In the genomic region with DNA sequence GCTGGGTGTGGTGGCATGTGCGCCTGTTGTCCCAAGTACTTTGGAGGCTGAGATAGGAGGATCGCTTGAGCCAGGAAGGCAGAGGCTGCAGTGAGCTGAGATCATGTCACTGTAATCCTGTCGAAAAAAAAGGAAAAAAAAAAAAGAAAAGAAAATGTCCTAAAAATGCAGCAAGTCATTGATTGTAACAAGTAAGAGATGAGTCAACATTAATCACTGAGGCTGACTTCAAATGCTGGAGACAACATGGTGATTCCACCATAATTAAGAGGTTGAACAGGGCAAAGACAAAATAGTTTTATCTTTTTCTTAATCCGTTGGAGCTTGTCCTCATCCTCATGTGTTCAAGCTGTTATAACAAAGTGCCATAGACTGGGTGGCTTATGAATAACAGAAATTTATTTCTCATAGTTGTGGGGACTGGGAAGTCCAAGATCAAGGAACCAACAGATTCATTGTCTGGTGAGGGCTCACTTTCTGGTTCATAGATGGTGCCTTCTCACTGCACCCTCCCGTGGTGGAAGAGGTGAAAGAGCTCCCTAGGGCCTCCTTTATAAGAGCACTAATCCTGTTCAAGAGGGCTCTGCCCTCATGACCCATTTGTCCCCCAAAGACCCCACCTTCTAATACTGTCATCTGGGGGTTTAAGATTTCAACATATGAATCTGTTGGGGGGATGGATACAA, we compare ENCODE assay signal across 19 cellular contexts.
DNase-seq lines count a peak whose midpoint lies in the region; ATAC-seq, FAIRE-seq and TF ChIP-seq lines count a peak whose summit lies in the region.
"Had no signal": no experiment of that assay in that cellular context is flagged by ENCODE, and none has a peak within 500 bp of the region (broad histone marks: within the 10 kb centered on the region; RNA-seq: fewer than 3 reads in every experiment).

No MANE protein-coding gene starts in this region.

- WGBS in HepG2 (ENCODE audit: low lambda C conversion rate) = 55% methylated on average over 5 of the region's 5 CpGs
- 79% methylated on average over 2 of the region's 5 CpGs for WGBS in right lobe of liver (ENCODE audit: insufficient coverage, low coverage, low lambda C conversion rate, missing lambda C conversion rate)
- 93% methylated on average over 5 of the region's 5 CpGs for WGBS in esophagus muscularis mucosa

- TF ChIP-seq EP300 in HepG2 (IDR thresholded peaks at IDR 0.05; ENCODE audit: low read depth in 2 of 2, low read length in 2 of 2) (no peak), HepG2 (CRISPR knock-in tag; IDR thresholded peaks at IDR 0.05; ENCODE audit: borderline replicate concordance) (no peak), esophagus muscularis mucosa (IDR thresholded peaks at IDR 0.05) (no peak)

- no peaks in the 10 kb centered on the region for H3K4me1 Mint-ChIP-seq in activated CD4-positive, alpha-beta memory T cell treated with anti-CD3 and anti-CD28 coated beads for 36 hours (ENCODE audit: low read depth)

- CTCF ChIA-PET in HepG2 (lab: Yijun Ruan, JAX; ENCODE audit: low intra/inter-chr PET ratio, low total read pairs) = interaction anchor here (0.7 kb wide), 1 partner anchor 114 kb away, joined by 3 read pairs; no protein-coding TSS in a partner anchor
- CTCF ChIA-PET in OCI-LY7 (lab: Charles Lee; ENCODE audit: unreplicated experiment) = no interaction called here
- CTCF ChIA-PET in activated CD4-positive, alpha-beta memory T cell treated with anti-CD3 and anti-CD28 coated beads for 36 hours (lab: Charles Lee) = interaction anchor here (0.9 to 1.6 kb wide), 2 partner anchors 11 to 270 kb away, joined by 3 to 4 read pairs; no protein-coding TSS in a partner anchor

- intact Hi-C loops in HepG2 (cut with micrococcal nuclease; ENCODE audit: unreplicated experiment) (no loop called here), right lobe of liver (cut with DNase I) (no loop called here), OCI-LY7 (cut with micrococcal nuclease; ENCODE audit: unreplicated experiment) (no loop called here), esophagus muscularis mucosa (cut with DNase I) (no loop called here)
- intact Hi-C loops in activated CD4-positive, alpha-beta memory T cell treated with anti-CD3 and anti-CD28 coated beads for 36 hours (cut with micrococcal nuclease) = no loop called here

- H3K27me3 ChIP-seq in HepG2 (ENCODE audit: control insufficient read depth in 1 of 2, insufficient read depth in 2 of 2, low read length in 2 of 2) (peaks cover 1 to 5% of the 10 kb centered on the region in 2 experiments; a peak in 1 of 5 replicates), right lobe of liver (no peaks in the 10 kb centered on the region), esophagus muscularis mucosa (no peaks in the 10 kb centered on the region), right atrium auricular region (no peaks in the 10 kb centered on the region)
- H3K27me3 ChIP-seq: vagina had no signal

- peak; percentile 55; the same call in 2 of the 3 replicates for ATAC-seq in HepG2
- ATAC-seq in right lobe of liver = no peak

- H2AFZ ChIP-seq in HepG2 (ENCODE audit: low read length) = no peak overlapping the region
- H2AFZ ChIP-seq in OCI-LY7 (ENCODE audit: low read length) = no peak overlapping the region

- BruUV-seq in HepG2 (replicated peaks; lab: Mats Ljungman, UMichigan) = no TSS peak
- BruUV-seq in OCI-LY7 (replicated peaks; lab: Mats Ljungman, UMichigan) = no TSS peak

- H3K4me3 Mint-ChIP-seq in activated CD4-positive, alpha-beta memory T cell treated with anti-CD3 and anti-CD28 coated beads for 36 hours = no peak overlapping the region

- no peak overlapping the region for H3K9ac ChIP-seq in HepG2 (ENCODE audit: insufficient read depth, low read depth, low read length)

- H3K9me3 ChIP-seq in HepG2 (ENCODE audit: low read length) (no peaks in the 10 kb centered on the region), right lobe of liver (no peaks in the 10 kb centered on the region), OCI-LY7 (ENCODE audit: low read length) (no peaks in the 10 kb centered on the region), esophagus muscularis mucosa (no peaks in the 10 kb centered on the region), right atrium auricular region (no peaks in the 10 kb centered on the region)
- H3K9me3 ChIP-seq: vagina had no signal

- H4K20me1 ChIP-seq in HepG2 (ENCODE audit: insufficient read depth, low read length) = no peaks in the 10 kb centered on the region
- no peaks in the 10 kb centered on the region for H4K20me1 ChIP-seq in OCI-LY7 (ENCODE audit: insufficient read depth, low read length)

- no peaks in the 10 kb centered on the region for H3K36me3 Mint-ChIP-seq in activated CD4-positive, alpha-beta memory T cell treated with anti-CD3 and anti-CD28 coated beads for 36 hours

- peak; percentile 21; the same call in 1 of the 2 replicates for TF ChIP-seq CTCF in HepG2 (CRISPR knock-in tag; IDR thresholded peaks at IDR 0.05)
- TF ChIP-seq CTCF in right lobe of liver (IDR thresholded peaks at IDR 0.05) = no peak
- peak; percentile 25; the same call in 1 of the 2 replicates for TF ChIP-seq CTCF in OCI-LY7 (conservative IDR thresholded peaks at IDR 0.05; ENCODE audit: low read length)
- TF ChIP-seq CTCF in esophagus muscularis mucosa (IDR thresholded peaks at IDR 0.05) = no peak
- TF ChIP-seq CTCF in right atrium auricular region (IDR thresholded peaks at IDR 0.05) = no peak

- FAIRE-seq in HepG2 (lab: Jason Lieb, UNC) = no peak

- H3K79me2 ChIP-seq in HepG2 (ENCODE audit: insufficient read depth, low read length) (no peaks in the 10 kb centered on the region), OCI-LY7 (ENCODE audit: insufficient read depth, low read depth, low read length) (no peaks in the 10 kb centered on the region)

- no peak overlapping the region for H3K4me2 ChIP-seq in HepG2 (ENCODE audit: low read depth, low read length)
- H3K4me2 ChIP-seq in OCI-LY7 (ENCODE audit: low read length) = no peak overlapping the region

- in situ Hi-C loops in HepG2 (cut with HindIII; ENCODE audit: extremely low pct_ligation_motif_present, low pct_unique_long_range_greater_than_20kb) = no loop called here

- H3K4me1 ChIP-seq in HepG2 (ENCODE audit: insufficient read depth, low read length) = no peaks in the 10 kb centered on the region
- H3K4me1 ChIP-seq in right lobe of liver = no peaks in the 10 kb centered on the region
- no peaks in the 10 kb centered on the region for H3K4me1 ChIP-seq in OCI-LY7 (ENCODE audit: insufficient read depth, low read length, poor library complexity, severe bottlenecking)
- H3K4me1 ChIP-seq in esophagus muscularis mucosa = no peaks in the 10 kb centered on the region
- no peaks in the 10 kb centered on the region for H3K4me1 ChIP-seq in right atrium auricular region
- H3K4me1 ChIP-seq: vagina had no signal

- no peak overlapping the region for H3K27ac ChIP-seq in HepG2 (ENCODE audit: extremely low read length, insufficient read depth, low read length)
- no peak overlapping the region for H3K27ac ChIP-seq in right lobe of liver
- H3K27ac ChIP-seq in OCI-LY7 (ENCODE audit: low read depth, low read length, poor library complexity, severe bottlenecking) = no peak overlapping the region
- no peak overlapping the region for H3K27ac ChIP-seq in esophagus muscularis mucosa (replicated peaks in 1 of 4)
- H3K27ac ChIP-seq in right atrium auricular region = no peak overlapping the region
- H3K27ac ChIP-seq: vagina had no signal

- H3K27ac Mint-ChIP-seq in activated CD4-positive, alpha-beta memory T cell treated with anti-CD3 and anti-CD28 coated beads for 36 hours = no peak overlapping the region

- H3K36me3 ChIP-seq in HepG2 (replicated peaks in 1 of 2; ENCODE audit: control insufficient read depth in 1 of 2, insufficient read depth in 2 of 2, low read length in 2 of 2) (no peaks in the 10 kb centered on the region), right lobe of liver (no peaks in the 10 kb centered on the region), OCI-LY7 (ENCODE audit: insufficient read depth, low read length) (no peaks in the 10 kb centered on the region), esophagus muscularis mucosa (no peaks in the 10 kb centered on the region), right atrium auricular region (no peaks in the 10 kb centered on the region)
- H3K36me3 ChIP-seq: vagina had no signal

- no peak for TF ChIP-seq POLR2A in HepG2 (IDR thresholded peaks at IDR 0.05; ENCODE audit: insufficient read depth in 1 of 2, low read depth in 2 of 2, low read length in 2 of 2)
- TF ChIP-seq POLR2A in right lobe of liver (IDR thresholded peaks at IDR 0.05) = no peak
- no peak for TF ChIP-seq POLR2A in esophagus muscularis mucosa (IDR thresholded peaks at IDR 0.05; ENCODE audit: low read depth)

- POLR2A ChIA-PET in HepG2 (lab: Yijun Ruan, JAX) (no interaction called here), OCI-LY7 (lab: Charles Lee) (interaction anchor here (1.0 kb wide), 3 partner anchors 10 to 23 kb away, joined by 3 to 4 read pairs (median 3); no protein-coding TSS in a partner anchor)
- POLR2A ChIA-PET in activated CD4-positive, alpha-beta memory T cell treated with anti-CD3 and anti-CD28 coated beads for 36 hours (lab: Charles Lee) = no interaction called here

- DNase-seq in HepG2 (ENCODE audit: low spot score) (peak; percentile 10), right lobe of liver (no peak), OCI-LY7 (ENCODE audit: low spot score) (no peak), esophagus muscularis mucosa (ENCODE audit: extremely low spot score) (peak; percentile 12), retina (no peak), right atrium auricular region (ENCODE audit: low spot score) (no peak), iPS-NIHi7 (ENCODE audit: extremely low spot score) (no peak)
- DNase-seq in activated CD4-positive, alpha-beta memory T cell treated with anti-CD3 and anti-CD28 coated beads for 36 hours = no peak
- DNase-seq: activated CD4-positive, alpha-beta T cell treated with anti-CD3 and anti-CD28 coated beads, Interleukin-2, amount 50 U/mL, for 4 hours; amygdala; dermis blood vessel endothelial cell; Kasumi-1; naive B cell; NCI-H2107; NCI-H748 treated with DMSO at 0.1 percent for 48 hours; Right ventricle myocardium superior; stimulated activated CD4-positive, alpha-beta T cell treated with anti-CD3 and anti-CD28 coated beads, Interleukin-2, amount 100 ng/mL, for 48 hours; T-helper 9 cell had no signal

- TF ChIP-seq RAD21 in HepG2 (CRISPR knock-in tag; IDR thresholded peaks at IDR 0.05) = no peak

- no peaks in the 10 kb centered on the region for H3K9me3 Mint-ChIP-seq in activated CD4-positive, alpha-beta memory T cell treated with anti-CD3 and anti-CD28 coated beads for 36 hours

- no peaks in the 10 kb centered on the region for H3K27me3 Mint-ChIP-seq in activated CD4-positive, alpha-beta memory T cell treated with anti-CD3 and anti-CD28 coated beads for 36 hours
- H3K27me3 Mint-ChIP-seq: naive B cell had no signal

- H3K4me3 ChIP-seq in HepG2 (replicated peaks in 1 of 3; ENCODE audit: insufficient read depth in 1 of 3, low read depth in 2 of 3, low read length in 3 of 3) (no peak overlapping the region), right lobe of liver (no peak overlapping the region), OCI-LY7 (ENCODE audit: low read depth, low read length, poor library complexity, severe bottlenecking) (no peak overlapping the region), esophagus muscularis mucosa (no peak overlapping the region), right atrium auricular region (no peak overlapping the region)
- H3K4me3 ChIP-seq: vagina had no signal

- no peaks in the 10 kb centered on the region for H3K9me2 ChIP-seq in OCI-LY7 (ENCODE audit: insufficient read depth, low read length)

Comparison
In these comparisons a context has a peak if more than half of its experiments do, and no peak if none do; other contexts are left out.
1. DNase-seq: peak in HepG2 (single experiment) and esophagus muscularis mucosa (single experiment); none in right lobe of liver (0 of 3), OCI-LY7 (single experiment), retina (single experiment), activated CD4-positive, alpha-beta memory T cell treated with anti-CD3 and anti-CD28 coated beads for 36 hours (single experiment), right atrium auricular region (single experiment) and iPS-NIHi7 (single experiment).
2. CTCF ChIP-seq: peak in HepG2 (single experiment) and OCI-LY7 (single experiment); none in right lobe of liver (0 of 4), esophagus muscularis mucosa (0 of 3) and right atrium auricular region (0 of 2).